Comparison of ENCODE assay signal across 2 cellular contexts in genomic region chr17:50268040-50268439, GRCh38.
TF ChIP-seq lines count a peak whose summit lies in the region.

No MANE protein-coding gene starts in this region.

TF ChIP-seq in SK-N-SH, 30 proteins besides CTCF, POLR2A, EP300 and RAD21 (continued from another document):
- TF ChIP-seq REST (IDR thresholded peaks at IDR 0.05; ENCODE audit: low read depth, low read length), result no peak
- TF ChIP-seq RXRA (IDR thresholded peaks at IDR 0.05; ENCODE audit: borderline replicate concordance, low read depth), result no peak
- no peak for TF ChIP-seq SIN3A (IDR thresholded peaks at IDR 0.05; ENCODE audit: borderline replicate concordance, low read depth, low read length)
- no peak for TF ChIP-seq ELF1 (IDR thresholded peaks at IDR 0.05)
- no peak for TF ChIP-seq YY1 (IDR thresholded peaks at IDR 0.05; ENCODE audit: low read depth)
- TF ChIP-seq IRF3 (IDR thresholded peaks at IDR 0.05; ENCODE audit: low read depth, low read length), result no peak
- TF ChIP-seq PBX3 (IDR thresholded peaks at IDR 0.05), result no peak

TF ChIP-seq in SK-N-SH treated with all-trans-retinoic acid at 6 μM for 48 hours, 23 proteins besides CTCF, POLR2A, EP300 and RAD21 (continued from another document):
- no peak for TF ChIP-seq TOX (CRISPR knock-in tag; IDR thresholded peaks at IDR 0.05; ENCODE audit: borderline replicate concordance)
- no peak for TF ChIP-seq ZNF70 (CRISPR knock-in tag; IDR thresholded peaks at IDR 0.05)
- TF ChIP-seq POU6F1 (CRISPR knock-in tag; IDR thresholded peaks at IDR 0.05; ENCODE audit: borderline replicate concordance, low read depth), result no peak
- TF ChIP-seq BACH2 (CRISPR knock-in tag; IDR thresholded peaks at IDR 0.05; ENCODE audit: borderline replicate concordance), result no peak
